ENCODE assay signal across 10 cellular contexts in genomic region chr1:33624991-33625870, GRCh38.
DNase-seq lines count a peak whose midpoint lies in the region; ATAC-seq and TF ChIP-seq lines count a peak whose summit lies in the region.
"Had no signal": no experiment of that assay in that cellular context is flagged by ENCODE, and none has a peak within 500 bp of the region (broad histone marks: within the 10 kb centered on the region; RNA-seq: fewer than 3 reads in every experiment).

No MANE protein-coding gene starts in this region.

- H3K4me3 ChIP-seq in WERI-Rb-1 (ENCODE audit: low read depth, low read length) (no peak overlapping the region), uterus (no peak overlapping the region)
- H3K4me3 ChIP-seq: SK-N-MC had no signal

- H3K27me3 ChIP-seq in WERI-Rb-1 (ENCODE audit: insufficient read depth, low read depth, severe bottlenecking) (peaks cover 95% of the 10 kb centered on the region), uterus (no peaks in the 10 kb centered on the region)

- intact Hi-C loops in uterus (cut with DNase I; ENCODE audit: low total_unique reads): no loop called here

- TF ChIP-seq POLR2A in uterus (IDR thresholded peaks at IDR 0.05): no peak

- H3K9me3 ChIP-seq in WERI-Rb-1 (ENCODE audit: severe bottlenecking) (no peaks in the 10 kb centered on the region), uterus (no peaks in the 10 kb centered on the region)

- no peaks in the 10 kb centered on the region for H3K36me3 ChIP-seq in WERI-Rb-1
- no peaks in the 10 kb centered on the region for H3K36me3 ChIP-seq in uterus

- DNase-seq in DMS53 (lab: John Stamatoyannopoulos, UW): peak; percentile 6
- no peak for DNase-seq in DMS53 treated with DMSO at 0.1 percent for 48 hours (lab: John Stamatoyannopoulos, UW; ENCODE audit: unreplicated experiment)
- DNase-seq in GM20000 (ENCODE audit: low spot score): no peak
- peak; percentile 36 for DNase-seq in WERI-Rb-1
- DNase-seq in mesenteric fat pad (ENCODE audit: low spot score): peak; percentile 88
- no peak for DNase-seq in GM19240 (ENCODE audit: insufficient read length, low spot score)
- no peak for DNase-seq in uterus
- DNase-seq: NCI-H1436 treated with DMSO at 0.1 percent for 48 hours had no signal

- TF ChIP-seq CTCF in GM20000 (IDR thresholded peaks at IDR 0.05; ENCODE audit: extremely low read depth, missing control alignments) (peak; percentile 12), WERI-Rb-1 (IDR thresholded peaks at IDR 0.05; ENCODE audit: low read depth, low read length) (peak; percentile 89), uterus (IDR thresholded peaks at IDR 0.05) (no peak)

- H3K4me1 ChIP-seq in uterus: no peaks in the 10 kb centered on the region

- H3K27ac ChIP-seq in WERI-Rb-1 (no peak overlapping the region), uterus (no peak overlapping the region)
- H3K27ac ChIP-seq: SK-N-MC had no signal

- no peak for ATAC-seq in HG03196 (IDR thresholded peaks at IDR 0.05; ENCODE audit: unreplicated experiment)

Comparison
In these comparisons a context has a peak if more than half of its experiments do, and no peak if none do; other contexts are left out.
1. DNase-seq: peak in DMS53 (single experiment), WERI-Rb-1 (single experiment) and mesenteric fat pad (single experiment); none in DMS53 treated with DMSO at 0.1 percent for 48 hours (single experiment), GM20000 (single experiment), GM19240 (single experiment) and uterus (0 of 2).
2. CTCF ChIP-seq: peak in GM20000 (single experiment) and WERI-Rb-1 (single experiment); none in uterus (0 of 4).